8 cellular contexts compared by ENCODE assay signal in genomic region chr18:23136326-23137092, GRCh38. TPM values are rescaled to one million over a fixed set of nuclear protein-coding genes. Genes with fewer than 3 reads are reported as not detected.
DNase-seq lines count a peak whose midpoint lies in the region; ATAC-seq, FAIRE-seq and TF ChIP-seq lines count a peak whose summit lies in the region.

No MANE protein-coding gene starts in this region.

- FAIRE-seq in D721Med (lab: Jason Lieb, UNC) = no peak

- H2BK15ac ChIP-seq in mesendoderm (replicated peaks; ENCODE audit: low read depth) = no peak overlapping the region

- no CpG with 5 or more reads among the region's 72 CpGs for WGBS in mesendoderm (ENCODE audit: extremely low coverage, insufficient coverage, low lambda C conversion rate)

- H4K8ac ChIP-seq in mesendoderm (ENCODE audit: low read depth, low read length) = no peak overlapping the region

- H2BK120ac ChIP-seq in mesendoderm (ENCODE audit: low read depth, low read length) = peak overlapping the region; percentile 46

- H3K4me3 ChIP-seq in SJCRH30 = peak overlapping the region; percentile 78
- H3K4me3 ChIP-seq in effector memory CD4-positive, alpha-beta T cell (ENCODE audit: insufficient read depth, low read depth, low read length, poor library complexity, severe bottlenecking) = peak overlapping the region; percentile 29
- H3K4me3 ChIP-seq in mesendoderm (ENCODE audit: low read length) = peak overlapping the region; percentile 65
- peak overlapping the region; percentile 71 for H3K4me3 ChIP-seq in thoracic aorta

- H3K79me2 ChIP-seq in mesendoderm (ENCODE audit: control insufficient read depth, insufficient read depth, low read length) = peaks cover 38% of the 10 kb centered on the region

- TF ChIP-seq CTCF in D721Med (IDR thresholded peaks at IDR 0.05; ENCODE audit: insufficient read depth, missing control alignments) (no peak), thoracic aorta (IDR thresholded peaks at IDR 0.05) (no peak)

- peak overlapping the region; percentile 57 for H3K4ac ChIP-seq in mesendoderm (ENCODE audit: low read depth, low read length)

- peak overlapping the region; percentile 63 for H3K9ac ChIP-seq in mesendoderm (ENCODE audit: low read length)

- H3K27ac ChIP-seq in SJCRH30 (peak overlapping the region; percentile 56), mesendoderm (ENCODE audit: low read depth, low read length) (no peak overlapping the region), thoracic aorta (peak overlapping the region; percentile 88 to 89)
- H3K27ac ChIP-seq in effector memory CD4-positive, alpha-beta T cell (ENCODE audit: insufficient read depth, low read length, poor library complexity, severe bottlenecking) = no peak overlapping the region

- peaks cover 9% of the 10 kb centered on the region; the same call in 1 of the 2 replicates for H3K4me1 ChIP-seq in SJCRH30
- H3K4me1 ChIP-seq in effector memory CD4-positive, alpha-beta T cell (ENCODE audit: control insufficient read depth, insufficient read depth, low read length, poor library complexity, severe bottlenecking) = peaks cover 17% of the 10 kb centered on the region
- peaks cover 5% of the 10 kb centered on the region for H3K4me1 ChIP-seq in mesendoderm (ENCODE audit: control insufficient read depth, low read depth, low read length)
- H3K4me1 ChIP-seq in thoracic aorta (ENCODE audit: control insufficient read depth in 1 of 2, low read depth in 2 of 2) = peaks cover 12 to 40% of the 10 kb centered on the region in 2 donors

- DNase-seq in D721Med (ENCODE audit: insufficient read length, low spot score) = peak; percentile 48
- peak; percentile 41 for DNase-seq in HCEC 1CT
- DNase-seq in SJCRH30 = peak in 1 of 2 experiments; percentile 34
- no peak for DNase-seq in effector memory CD4-positive, alpha-beta T cell
- peak; percentile 46 for DNase-seq in mesendoderm
- DNase-seq in thoracic aorta (ENCODE audit: low spot score) = no peak
- DNase-seq in OCI-M2 (lab: John Stamatoyannopoulos, UW; ENCODE audit: unreplicated experiment) = no peak

- peak overlapping the region; percentile 77 for H3K56ac ChIP-seq in mesendoderm (ENCODE audit: low read length)

- no peaks in the 10 kb centered on the region for H3K27me3 ChIP-seq in SJCRH30
- peaks cover 22% of the 10 kb centered on the region for H3K27me3 ChIP-seq in effector memory CD4-positive, alpha-beta T cell (replicated peaks; ENCODE audit: control insufficient read depth, insufficient read depth, low read length, poor library complexity, severe bottlenecking)
- no peaks in the 10 kb centered on the region for H3K27me3 ChIP-seq in mesendoderm (ENCODE audit: insufficient read depth, low read length, poor library complexity)
- no peaks in the 10 kb centered on the region for H3K27me3 ChIP-seq in thoracic aorta (replicated peaks; ENCODE audit: insufficient read depth)

- H3K4me2 ChIP-seq in mesendoderm (ENCODE audit: low read length) = peak overlapping the region; percentile 65

- H3K36me3 ChIP-seq in SJCRH30 (no peaks in the 10 kb centered on the region), mesendoderm (ENCODE audit: control insufficient read depth, insufficient read depth, low read length) (no peaks in the 10 kb centered on the region), thoracic aorta (no peaks in the 10 kb centered on the region)
- H3K36me3 ChIP-seq in effector memory CD4-positive, alpha-beta T cell (ENCODE audit: control insufficient read depth, insufficient read depth, low read length) = no peaks in the 10 kb centered on the region

- peaks cover 12% of the 10 kb centered on the region for H3K79me1 ChIP-seq in mesendoderm (ENCODE audit: low read length)

- H3K18ac ChIP-seq in mesendoderm (ENCODE audit: low read length) = peak overlapping the region; percentile 98

- H4K5ac ChIP-seq in mesendoderm (ENCODE audit: low read length) = no peak overlapping the region

- no peak overlapping the region for H2BK5ac ChIP-seq in mesendoderm (ENCODE audit: low read length)

- H3K9me3 ChIP-seq in SJCRH30 (replicated peaks) = no peaks in the 10 kb centered on the region
- H3K9me3 ChIP-seq in effector memory CD4-positive, alpha-beta T cell (ENCODE audit: control insufficient read depth, low read length) = no peaks in the 10 kb centered on the region
- H3K9me3 ChIP-seq in thoracic aorta = no peaks in the 10 kb centered on the region

- no peak overlapping the region for H2AK5ac ChIP-seq in mesendoderm (ENCODE audit: low read length)

- ATAC-seq in thoracic aorta (ENCODE audit: insufficient number of reproducible peaks, low FRiP score, low read depth) = no peak
- ATAC-seq in HG03457 (IDR thresholded peaks at IDR 0.05; ENCODE audit: unreplicated experiment) = no peak

- H3K23ac ChIP-seq in mesendoderm (ENCODE audit: low read length) = no peak overlapping the region

RNA-seq across cellular contexts. Expression of gene CABLES1, which starts 1.2 kb away (rescaled TPM):
- total RNA-seq in SJCRH30 (2014; rRNA removed; shearing (Covaris generic)) = 21.9 and 22.8 TPM in 2 replicates
- polyA plus RNA-seq in mesendoderm (2013, experiment 1 of 2) = 15.9 TPM
- 16.6 TPM for polyA plus RNA-seq in mesendoderm (2013, experiment 2 of 2)
- total RNA-seq in thoracic aorta = 10 to 100 TPM; 25.7 to 28.7 TPM

Comparison
In these comparisons a context has a peak if more than half of its experiments do, and no peak if none do; other contexts are left out.
1. DNase-seq: peak in D721Med (single experiment), HCEC 1CT (single experiment) and mesendoderm (single experiment); none in effector memory CD4-positive, alpha-beta T cell (0 of 3), thoracic aorta (single experiment) and OCI-M2 (single experiment).
2. H3K27ac ChIP-seq: peak in SJCRH30 (single experiment) and thoracic aorta (2 of 2); none in effector memory CD4-positive, alpha-beta T cell (single experiment) and mesendoderm (single experiment).
3. Peak in every context shown above with its lines, with median percentiles within 50 percentile points of each other: H3K4me3 ChIP-seq.